ENCODE assay signal across 9 cellular contexts in genomic region chr19:11986754-11987153, GRCh38. TPM values are rescaled to one million over a fixed set of nuclear protein-coding genes. Genes with fewer than 3 reads are reported as not detected.
A peak's percentile ranks its signal among the peaks of the same experiment; 100 is the strongest.
DNase-seq lines count a peak whose midpoint lies in the region; ATAC-seq and TF ChIP-seq lines count a peak whose summit lies in the region.
"Had no signal": no experiment of that assay in that cellular context is flagged by ENCODE, and none has a peak within 500 bp of the region (broad histone marks: within the 10 kb centered on the region; RNA-seq: fewer than 3 reads in every experiment).

No MANE protein-coding gene starts in this region.

- peaks cover 6% of the 10 kb centered on the region for H3K36me3 Mint-ChIP-seq in CD4-positive, CD25-positive, alpha-beta regulatory T cell
- peaks cover 1 to 13% (median 4%) of the 10 kb centered on the region in 3 donors for H3K36me3 Mint-ChIP-seq in CD8-positive, alpha-beta memory T cell
- H3K36me3 Mint-ChIP-seq in activated T-helper 17 cell treated with anti-CD3 and anti-CD28 coated beads, Interleukin-2, amount 50 U/mL, for 72 hours (ENCODE audit: low read depth), result peaks cover 7% of the 10 kb centered on the region
- H3K36me3 Mint-ChIP-seq in natural killer cell, result no peaks in the 10 kb centered on the region

- no peak for TF ChIP-seq CTCF in natural killer cell (IDR thresholded peaks at IDR 0.05)

- no peaks in the 10 kb centered on the region for H3K36me3 ChIP-seq in CD4-positive, CD25-positive, alpha-beta regulatory T cell (ENCODE audit: control insufficient read depth, insufficient read depth, low read length)
- peaks cover 3% of the 10 kb centered on the region for H3K36me3 ChIP-seq in CD8-positive, alpha-beta memory T cell (ENCODE audit: insufficient read depth, low read length)

- no peak for ATAC-seq in CD4-positive, CD25-positive, alpha-beta regulatory T cell (ENCODE audit: low read depth in 2 of 2)
- no peak for ATAC-seq in activated T-helper 17 cell treated with anti-CD3 and anti-CD28 coated beads, Interleukin-2, amount 50 U/mL, for 72 hours (replicated peaks)
- ATAC-seq in natural killer cell (no peak), GM21723 (IDR thresholded peaks at IDR 0.05; ENCODE audit: unreplicated experiment) (no peak)

- peaks cover 4% of the 10 kb centered on the region for H3K27me3 Mint-ChIP-seq in CD4-positive, CD25-positive, alpha-beta regulatory T cell
- H3K27me3 Mint-ChIP-seq in CD8-positive, alpha-beta memory T cell, result no peaks in the 10 kb centered on the region
- no peaks in the 10 kb centered on the region for H3K27me3 Mint-ChIP-seq in activated T-helper 17 cell treated with anti-CD3 and anti-CD28 coated beads, Interleukin-2, amount 50 U/mL, for 72 hours
- no peaks in the 10 kb centered on the region for H3K27me3 Mint-ChIP-seq in natural killer cell (ENCODE audit: low read depth in 2 of 2)

- H3K4me3 ChIP-seq in CD4-positive, CD25-positive, alpha-beta regulatory T cell (ENCODE audit: low read depth, low read length), result no peak overlapping the region
- H3K4me3 ChIP-seq in CD8-positive, alpha-beta memory T cell (ENCODE audit: low read length), result no peak overlapping the region

- H3K4me1 ChIP-seq in CD4-positive, CD25-positive, alpha-beta regulatory T cell (ENCODE audit: control insufficient read depth, insufficient read depth, low read length, poor library complexity, severe bottlenecking), result peaks cover 13% of the 10 kb centered on the region
- no peaks in the 10 kb centered on the region for H3K4me1 ChIP-seq in CD8-positive, alpha-beta memory T cell (ENCODE audit: insufficient read depth, low read length)
- H3K4me1 ChIP-seq: BE2C had no signal

- H3K27ac ChIP-seq in CD4-positive, CD25-positive, alpha-beta regulatory T cell (ENCODE audit: insufficient read depth, low read length, poor library complexity, severe bottlenecking), result no peak overlapping the region
- H3K27ac ChIP-seq in CD8-positive, alpha-beta memory T cell (ENCODE audit: low read depth, low read length), result no peak overlapping the region

- H3K9me3 ChIP-seq in CD4-positive, CD25-positive, alpha-beta regulatory T cell (ENCODE audit: control insufficient read depth in 2 of 2, low read length in 2 of 2), result peaks cover 10 to 13% of the 10 kb centered on the region in 2 experiments
- peaks cover under 1% of the 10 kb centered on the region for H3K9me3 ChIP-seq in CD8-positive, alpha-beta memory T cell (ENCODE audit: low read length)
- H3K9me3 ChIP-seq: BE2C had no signal

- intact Hi-C loops in natural killer cell (cut with micrococcal nuclease), result no loop called here

- H3K27ac Mint-ChIP-seq in CD4-positive, CD25-positive, alpha-beta regulatory T cell, result no peak overlapping the region
- peak overlapping the region in 1 of 8 donors; percentile 74 for H3K27ac Mint-ChIP-seq in CD8-positive, alpha-beta memory T cell
- H3K27ac Mint-ChIP-seq in activated T-helper 17 cell treated with anti-CD3 and anti-CD28 coated beads, Interleukin-2, amount 50 U/mL, for 72 hours, result no peak overlapping the region
- no peak overlapping the region for H3K27ac Mint-ChIP-seq in natural killer cell

- no peak for DNase-seq in CD4-positive, CD25-positive, alpha-beta regulatory T cell
- no peak for DNase-seq in CD8-positive, alpha-beta memory T cell
- no peak for DNase-seq in natural killer cell
- DNase-seq in 8988T, result no peak
- no peak for DNase-seq in DMS79 (lab: John Stamatoyannopoulos, UW)

- no peaks in the 10 kb centered on the region for H3K27me3 ChIP-seq in CD4-positive, CD25-positive, alpha-beta regulatory T cell (ENCODE audit: control insufficient read depth, insufficient read depth, low read length)
- no peaks in the 10 kb centered on the region for H3K27me3 ChIP-seq in CD8-positive, alpha-beta memory T cell (ENCODE audit: insufficient read depth, low read length, poor library complexity, severe bottlenecking)
- H3K27me3 ChIP-seq: BE2C had no signal

- H3K4me3 Mint-ChIP-seq in CD4-positive, CD25-positive, alpha-beta regulatory T cell, result peak overlapping the region; percentile 21 to 98 (median 92)
- peak overlapping the region in 5 of 7 donors; percentile 98 to 99 (median 99) for H3K4me3 Mint-ChIP-seq in CD8-positive, alpha-beta memory T cell
- H3K4me3 Mint-ChIP-seq in activated T-helper 17 cell treated with anti-CD3 and anti-CD28 coated beads, Interleukin-2, amount 50 U/mL, for 72 hours, result peak overlapping the region; percentile 80
- H3K4me3 Mint-ChIP-seq in natural killer cell, result peak overlapping the region; percentile 97

- CTCF ChIA-PET in CD8-positive, alpha-beta memory T cell (lab: Charles Lee), result interaction anchor here (2.1 to 10.9 kb wide), 3 partner anchors 24 to 154 kb away, joined by 9 to 130 read pairs (median 126); partner anchors contain the start of genes ZNF20, ZNF700 and ZNF763

- POLR2A ChIA-PET in CD8-positive, alpha-beta memory T cell (lab: Charles Lee), result interaction anchor here (2.1 to 4.1 kb wide), 2 partner anchors 22 to 62 kb away, joined by 21 to 26 read pairs; partner anchors contain the start of genes ZNF700 and ZNF763

- peaks cover 4 to 24% (median 14%) of the 10 kb centered on the region in 4 donors for H3K4me1 Mint-ChIP-seq in CD4-positive, CD25-positive, alpha-beta regulatory T cell
- peaks cover 19 to 38% (median 30%) of the 10 kb centered on the region in 3 donors for H3K4me1 Mint-ChIP-seq in CD8-positive, alpha-beta memory T cell
- peaks cover 5% of the 10 kb centered on the region for H3K4me1 Mint-ChIP-seq in activated T-helper 17 cell treated with anti-CD3 and anti-CD28 coated beads, Interleukin-2, amount 50 U/mL, for 72 hours
- peaks cover 26 to 31% of the 10 kb centered on the region in 2 donors for H3K4me1 Mint-ChIP-seq in natural killer cell

- H3K9me3 Mint-ChIP-seq in CD4-positive, CD25-positive, alpha-beta regulatory T cell, result peaks cover 0 to 17% (median 3%) of the 10 kb centered on the region in 7 donors
- peaks cover 5 to 11% (median 9%) of the 10 kb centered on the region in 5 donors for H3K9me3 Mint-ChIP-seq in CD8-positive, alpha-beta memory T cell
- H3K9me3 Mint-ChIP-seq in activated T-helper 17 cell treated with anti-CD3 and anti-CD28 coated beads, Interleukin-2, amount 50 U/mL, for 72 hours, result no peaks in the 10 kb centered on the region
- H3K9me3 Mint-ChIP-seq in natural killer cell, result no peaks in the 10 kb centered on the region

RNA-seq across cellular contexts. Expression of gene ZNF763, which starts 21.9 kb away (rescaled TPM):
- total RNA-seq in CD4-positive, CD25-positive, alpha-beta regulatory T cell, result 3.2 TPM
- 1 to 10 TPM; 1.9 to 3.0 (median 2.5) TPM for polyA plus RNA-seq in CD4-positive, CD25-positive, alpha-beta regulatory T cell
- 1 to 10 TPM; 2.0 to 2.3 TPM for total RNA-seq in CD8-positive, alpha-beta memory T cell
- 2.5 TPM for polyA plus RNA-seq in CD8-positive, alpha-beta memory T cell
- 1 to 10 TPM in 1 of 2 donors, under 1 TPM in 1; 0.64 to 1.3 TPM for total RNA-seq in activated T-helper 17 cell treated with anti-CD3 and anti-CD28 coated beads, Interleukin-2, amount 50 U/mL, for 72 hours
- total RNA-seq in natural killer cell, result 1 to 10 TPM; 4.8 to 7.7 (median 5.8) TPM
- total RNA-seq: HT1080 had no signal

RNA-seq across cellular contexts. Expression of gene ZNF433, which starts 48.7 kb away (rescaled TPM):
- total RNA-seq in CD4-positive, CD25-positive, alpha-beta regulatory T cell, result 0.49 TPM
- polyA plus RNA-seq in CD4-positive, CD25-positive, alpha-beta regulatory T cell, result 1 to 10 TPM in 3 of 4 donors, under 1 TPM in 1; 0.61 to 3.3 (median 2.1) TPM
- total RNA-seq in CD8-positive, alpha-beta memory T cell, result under 1 TPM; 0.35 to 0.58 TPM
- polyA plus RNA-seq in CD8-positive, alpha-beta memory T cell, result 3.2 TPM
- total RNA-seq in activated T-helper 17 cell treated with anti-CD3 and anti-CD28 coated beads, Interleukin-2, amount 50 U/mL, for 72 hours, result under 1 TPM in 1 of 2 donors, not detected in 1; 0.85 TPM
- total RNA-seq in natural killer cell, result 1 to 10 TPM; 3.4 to 9.0 (median 3.9) TPM
- total RNA-seq: HT1080 had no signal
